ENCODE assay signal across 18 cellular contexts in the genomic region with DNA sequence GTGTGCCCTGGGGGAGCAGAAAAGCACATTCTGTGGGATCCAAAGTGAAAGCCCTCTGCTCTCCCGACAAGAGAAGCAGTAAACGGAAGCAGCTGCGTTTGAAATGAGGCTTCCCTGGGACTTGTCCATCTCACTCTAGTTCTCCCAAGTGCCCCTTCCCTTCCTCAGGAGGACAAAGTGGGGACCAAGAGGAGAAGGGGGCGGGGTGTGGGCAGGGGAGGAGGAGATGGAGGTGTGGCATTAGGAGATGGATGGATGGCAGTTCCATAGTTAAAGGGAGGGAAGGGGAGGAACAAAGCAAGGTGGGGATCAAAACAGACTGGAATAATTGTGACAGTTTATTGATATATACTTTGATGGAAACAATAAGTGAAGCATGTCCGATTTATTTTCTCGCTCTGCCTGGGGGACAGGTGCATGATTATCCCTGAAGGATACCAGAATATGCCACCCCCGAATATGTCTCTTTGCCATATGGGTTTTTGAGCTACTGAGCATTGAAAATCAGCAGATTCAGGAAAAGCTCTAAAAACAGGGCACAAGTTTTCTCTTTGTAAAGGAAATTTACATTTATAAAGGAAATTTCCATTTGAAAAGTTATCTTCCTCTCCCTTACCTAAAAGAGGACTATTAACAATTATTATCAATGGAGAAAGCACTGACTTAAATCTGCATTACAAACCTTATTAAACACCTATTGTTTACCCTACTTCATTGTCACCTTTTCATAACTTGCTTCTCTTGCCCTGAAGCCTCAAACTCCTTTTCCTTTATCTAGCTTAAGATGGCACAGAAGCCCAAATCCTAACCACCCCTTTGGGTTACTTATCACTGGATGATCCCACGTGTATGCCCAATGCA. TPM values are rescaled to one million over a fixed set of nuclear protein-coding genes. Genes with fewer than 3 reads are reported as not detected.
DNase-seq lines count a peak whose midpoint lies in the region; ATAC-seq, FAIRE-seq and TF ChIP-seq lines count a peak whose summit lies in the region.
"Had no signal": no experiment of that assay in that cellular context is flagged by ENCODE, and none has a peak within 500 bp of the region (broad histone marks: within the 10 kb centered on the region; RNA-seq: fewer than 3 reads in every experiment).

No MANE protein-coding gene starts in this region.

- intact Hi-C loops in kidney (cut with DNase I) (no loop called here), testis (cut with DNase I; ENCODE audit: low total_unique reads) (no loop called here)

- H3K4me1 Mint-ChIP-seq in HFFc6 (ENCODE audit: low read depth) (peaks cover 29% of the 10 kb centered on the region), astrocyte (ENCODE audit: low read depth, unreplicated experiment) (peaks cover 4% of the 10 kb centered on the region)
- H3K4me1 Mint-ChIP-seq: CD8-positive, alpha-beta memory T cell had no signal

- peak; percentile 65 for DNase-seq in ELF-1 (ENCODE audit: low read depth, low spot score)
- DNase-seq in HFFc6, result no peak
- no peak for DNase-seq in astrocyte (ENCODE audit: low read depth)
- DNase-seq in kidney, result peak; percentile 38
- DNase-seq in UCSD-AML1 (lab: John Stamatoyannopoulos, UW; ENCODE audit: unreplicated experiment), result no peak
- DNase-seq in testis, result no peak
- no peak for DNase-seq in HPDE6-E6E7 (ENCODE audit: extremely low spot score)
- DNase-seq: activated CD4-positive, alpha-beta T cell treated with anti-CD3 and anti-CD28 coated beads for 4 hours; activated effector memory CD4-positive, alpha-beta T cell treated with Interleukin-2 at 50 U/mL for 16 hours; adrenal gland; CD8-positive, alpha-beta memory T cell; dermis blood vessel endothelial cell; ovary; stimulated activated CD4-positive, alpha-beta T cell treated with anti-CD3 and anti-CD28 coated beads, Interleukin-4, amount 100 ng/mL, for 24 hours had no signal

- H3K4me1 ChIP-seq in astrocyte (ENCODE audit: insufficient read depth, low read length) (no peaks in the 10 kb centered on the region), kidney (ENCODE audit: control insufficient read depth in 1 of 2, insufficient read depth in 1 of 2, low read depth in 1 of 2, low read length in 2 of 2) (no peaks in the 10 kb centered on the region), testis (no peaks in the 10 kb centered on the region)
- H3K4me1 ChIP-seq: adrenal gland had no signal

- H3K27me3 ChIP-seq in astrocyte (ENCODE audit: insufficient read depth, low read length), result no peaks in the 10 kb centered on the region
- no peaks in the 10 kb centered on the region for H3K27me3 ChIP-seq in testis
- H3K27me3 ChIP-seq: adrenal gland, ovary had no signal

- H3K27me3 Mint-ChIP-seq in HFFc6 (ENCODE audit: insufficient read depth), result peaks cover 2% of the 10 kb centered on the region; the same call in 1 of the 2 replicates
- peaks cover 3% of the 10 kb centered on the region for H3K27me3 Mint-ChIP-seq in astrocyte (ENCODE audit: low read depth, unreplicated experiment)

- FAIRE-seq in astrocyte (lab: Jason Lieb, UNC), result no peak
- no peak for FAIRE-seq in kidney (lab: Jason Lieb, UNC)
- FAIRE-seq: urothelium cell line had no signal

- TF ChIP-seq POLR2A in testis (IDR thresholded peaks at IDR 0.05), result no peak

- H3K36me3 ChIP-seq in astrocyte (ENCODE audit: insufficient read depth, low read length), result no peaks in the 10 kb centered on the region
- H3K36me3 ChIP-seq in kidney (ENCODE audit: control insufficient read depth in 1 of 2, insufficient read depth in 2 of 2, low read length in 2 of 2), result no peaks in the 10 kb centered on the region
- H3K36me3 ChIP-seq in testis (ENCODE audit: low read depth, missing control alignments), result no peaks in the 10 kb centered on the region
- H3K36me3 ChIP-seq: adrenal gland, ovary had no signal

- ATAC-seq in HG02973 (IDR thresholded peaks at IDR 0.05; ENCODE audit: unreplicated experiment), result no peak

- no peak overlapping the region for H3K27ac Mint-ChIP-seq in HFFc6
- no peak overlapping the region for H3K27ac Mint-ChIP-seq in astrocyte (ENCODE audit: unreplicated experiment)

- TF ChIP-seq CTCF in HFFc6 (IDR thresholded peaks at IDR 0.05), result no peak
- no peak for TF ChIP-seq CTCF in astrocyte (IDR thresholded peaks at IDR 0.05; ENCODE audit: insufficient read depth, low read depth, low read length)
- TF ChIP-seq CTCF in kidney (IDR thresholded peaks at IDR 0.05; ENCODE audit: borderline replicate concordance, extremely low read depth, insufficient read depth), result no peak
- TF ChIP-seq CTCF in testis (IDR thresholded peaks at IDR 0.05), result no peak

- H3K9me3 ChIP-seq in astrocyte (ENCODE audit: insufficient read depth, low read depth, low read length) (no peaks in the 10 kb centered on the region), kidney (ENCODE audit: control insufficient read depth in 1 of 2, low read length in 2 of 2) (no peaks in the 10 kb centered on the region), testis (no peaks in the 10 kb centered on the region)
- H3K9me3 ChIP-seq: adrenal gland, ovary had no signal

- H4K20me1 ChIP-seq in astrocyte (ENCODE audit: insufficient read depth, low read length), result no peaks in the 10 kb centered on the region

- WGBS in testis, 2 donors, result 66 to 73% methylated on average over 8 of the region's 8 CpGs

- peak overlapping the region; percentile 34 for H2AFZ ChIP-seq in astrocyte (ENCODE audit: low read depth, low read length)

- no peak overlapping the region for H3K9ac ChIP-seq in astrocyte (ENCODE audit: low read length)
- no peak overlapping the region for H3K9ac ChIP-seq in kidney (ENCODE audit: low read length in 2 of 2)

- H3K36me3 Mint-ChIP-seq in HFFc6 (ENCODE audit: low read depth) (0 out of 2 replicates have a peak, but pooled peaks cover 4% of the 10 kb centered on the region), astrocyte (ENCODE audit: low read depth, unreplicated experiment) (no peaks in the 10 kb centered on the region)

- no peaks in the 10 kb centered on the region for H3K9me3 Mint-ChIP-seq in HFFc6
- H3K9me3 Mint-ChIP-seq in astrocyte (ENCODE audit: unreplicated experiment), result peaks cover 3% of the 10 kb centered on the region

- no peak overlapping the region for H3K4me2 ChIP-seq in astrocyte (ENCODE audit: low read length)

- H3K27ac ChIP-seq in astrocyte (ENCODE audit: low read depth, low read length), result no peak overlapping the region
- no peak overlapping the region for H3K27ac ChIP-seq in kidney (ENCODE audit: low read depth in 2 of 2, low read length in 2 of 2)
- no peak overlapping the region for H3K27ac ChIP-seq in testis
- H3K27ac ChIP-seq: adrenal gland, epithelial cell of prostate, ovary had no signal

- H3K79me2 ChIP-seq in astrocyte (ENCODE audit: insufficient read depth, low read length), result no peaks in the 10 kb centered on the region

- H3K4me3 ChIP-seq in astrocyte (ENCODE audit: insufficient read depth, low read depth, low read length) (no peak overlapping the region), kidney (ENCODE audit: low read length in 2 of 2) (no peak overlapping the region), testis (no peak overlapping the region)
- H3K4me3 ChIP-seq: adrenal gland, ovary had no signal

- H3K4me3 Mint-ChIP-seq in HFFc6, result peak overlapping the region; percentile 83
- no peak overlapping the region for H3K4me3 Mint-ChIP-seq in astrocyte (ENCODE audit: unreplicated experiment)
- H3K4me3 Mint-ChIP-seq: CD8-positive, alpha-beta memory T cell had no signal

RNA-seq across cellular contexts. Expression of gene DAZL, which starts 58.9 kb away (rescaled TPM):
- not detected for total RNA-seq in HFFc6 (2021; fragmentation: NEBNext Ultra II Directional; extraction: Animal tissue kit (Norgen Biotek cat#: 25700))
- total RNA-seq in astrocyte, result not detected in 2 replicates
- not detected for total RNA-seq in kidney
- not detected for polyA plus RNA-seq in kidney (ENCODE audit: insufficient read depth, low read depth, low replicate concordance)
- 10 to 100 TPM; 49.8 to 71.5 TPM for total RNA-seq in testis
- polyA plus RNA-seq in testis (ENCODE audit: insufficient read depth, low read depth, low replicate concordance), result 124 TPM
- total RNA-seq: adrenal gland, dermis blood vessel endothelial cell, ovary, skeletal muscle tissue had no signal
- polyA plus RNA-seq: CD8-positive, alpha-beta memory T cell had no signal

Comparison
In these comparisons a context has a peak if more than half of its experiments do, and no peak if none do; other contexts are left out.
1. DNase-seq: peak in ELF-1 (single experiment) and kidney (single experiment); none in HFFc6 (single experiment), astrocyte (single experiment), UCSD-AML1 (single experiment), testis (single experiment) and HPDE6-E6E7 (single experiment).
2. RNA of gene DAZL, which starts 58.9 kb away (total RNA-seq): 49.8 to 71.5 TPM in testis; not detected in kidney (single experiment), not detected in HFFc6 and not detected in astrocyte; every median in the first group is over 10 times any median in the second.